8 cellular contexts compared by ENCODE assay signal in the genomic region with DNA sequence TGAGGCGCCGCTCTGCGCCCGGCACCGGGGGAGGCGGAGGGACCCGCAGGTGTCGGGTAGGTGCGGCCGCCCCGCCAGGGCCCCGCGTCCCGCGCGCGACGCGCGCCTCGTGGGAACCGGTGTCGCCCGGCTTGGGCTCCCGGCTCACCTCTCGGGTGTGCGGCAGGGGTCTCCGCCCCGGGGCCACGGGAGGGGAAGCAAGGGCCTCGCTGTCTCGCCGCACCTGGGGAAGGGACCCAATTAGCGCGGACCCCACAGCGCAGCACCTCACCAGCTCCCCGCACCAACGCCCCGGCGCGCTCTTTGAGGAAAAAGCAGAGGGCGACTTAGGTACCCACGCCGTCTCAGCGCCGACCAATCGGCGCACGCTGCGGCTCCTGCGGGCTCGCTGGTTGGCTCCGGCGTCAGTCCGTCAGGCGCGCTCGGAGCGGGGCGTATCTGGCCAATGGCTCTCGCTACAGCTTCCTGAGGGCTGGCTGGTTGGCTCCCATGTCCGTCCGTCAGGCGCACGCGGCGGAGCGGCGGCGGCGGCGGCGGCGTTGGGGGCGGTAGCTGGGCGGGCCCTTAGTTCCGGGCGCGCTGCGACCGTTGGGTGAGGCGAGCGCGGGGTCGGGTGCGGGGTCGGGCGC. TPM values are rescaled to one million over a fixed set of nuclear protein-coding genes. Genes with fewer than 3 reads are reported as not detected.
DNase-seq lines count a peak whose midpoint lies in the region; ATAC-seq and TF ChIP-seq lines count a peak whose summit lies in the region.

A gene with protein sequence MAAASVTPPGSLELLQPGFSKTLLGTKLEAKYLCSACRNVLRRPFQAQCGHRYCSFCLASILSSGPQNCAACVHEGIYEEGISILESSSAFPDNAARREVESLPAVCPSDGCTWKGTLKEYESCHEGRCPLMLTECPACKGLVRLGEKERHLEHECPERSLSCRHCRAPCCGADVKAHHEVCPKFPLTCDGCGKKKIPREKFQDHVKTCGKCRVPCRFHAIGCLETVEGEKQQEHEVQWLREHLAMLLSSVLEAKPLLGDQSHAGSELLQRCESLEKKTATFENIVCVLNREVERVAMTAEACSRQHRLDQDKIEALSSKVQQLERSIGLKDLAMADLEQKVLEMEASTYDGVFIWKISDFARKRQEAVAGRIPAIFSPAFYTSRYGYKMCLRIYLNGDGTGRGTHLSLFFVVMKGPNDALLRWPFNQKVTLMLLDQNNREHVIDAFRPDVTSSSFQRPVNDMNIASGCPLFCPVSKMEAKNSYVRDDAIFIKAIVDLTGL (plus strand): TSS at position 567 of the 629 bp plus-strand sequence. CDS start 12,225 bp downstream, outside the sequence.

- CTCF ChIA-PET in Panc1 (lab: Charles Lee): no interaction called here

- TF ChIP-seq EP300 in esophagus muscularis mucosa (IDR thresholded peaks at IDR 0.05): no peak

- TF ChIP-seq POLR2A in esophagus muscularis mucosa (IDR thresholded peaks at IDR 0.05; ENCODE audit: low read depth): no peak

- ATAC-seq in GM21737 (IDR thresholded peaks at IDR 0.05; ENCODE audit: unreplicated experiment) (peak; percentile 75), Panc1 (peak; percentile 89)
- ATAC-seq in activated T-cell treated with anti-CD3 and anti-CD28 coated beads, Interleukin-2, amount 50 U/mL, for 4 hours: peak; percentile 88 to 91

- no peaks in the 10 kb centered on the region for H3K9me3 Mint-ChIP-seq in activated T-cell treated with anti-CD3 and anti-CD28 coated beads, Interleukin-2, amount 50 U/mL, for 4 hours

- peak within 1 kb of the TSS; percentile 90 for H3K9ac ChIP-seq in KMS-11

- intact Hi-C loops in Panc1 (cut with micrococcal nuclease; ENCODE audit: unreplicated experiment) (no loop called here), esophagus muscularis mucosa (cut with DNase I) (no loop called here)

- H3K79me2 ChIP-seq in KMS-11 (ENCODE audit: insufficient read depth, low read depth): peaks cover 63% of the 10 kb centered on the region

- DNase-seq in DMS79 (lab: John Stamatoyannopoulos, UW) (peak; percentile 89), Panc1 (ENCODE audit: low read depth, low spot score) (peak; percentile 93), esophagus muscularis mucosa (ENCODE audit: extremely low spot score) (peak; percentile 99)
- DNase-seq in activated T-cell treated with anti-CD3 and anti-CD28 coated beads, Interleukin-2, amount 50 U/mL, for 4 hours: peak; percentile 96
- peak; percentile 91 for DNase-seq in stimulated activated CD8-positive, alpha-beta memory T cell treated with anti-CD3 and anti-CD28 coated beads, Interleukin-7, amount 100 ng/mL, for 24 hours (ENCODE audit: low read depth)

- H3K4me1 ChIP-seq in KMS-11 (ENCODE audit: low read depth, poor library complexity, severe bottlenecking): peaks cover 58% of the 10 kb centered on the region
- peaks cover 29% of the 10 kb centered on the region for H3K4me1 ChIP-seq in Panc1 (ENCODE audit: control insufficient read depth, insufficient read depth, low read length)
- peaks cover 30 to 44% (median 41%) of the 10 kb centered on the region in 4 donors for H3K4me1 ChIP-seq in esophagus muscularis mucosa
- peaks cover 17 to 27% of the 10 kb centered on the region in 2 donors for H3K4me1 ChIP-seq in muscle layer of duodenum (ENCODE audit: control insufficient read depth in 1 of 2, insufficient read depth in 2 of 2, low read length in 2 of 2)

- no peaks in the 10 kb centered on the region for H3K9me3 ChIP-seq in Panc1 (ENCODE audit: control insufficient read depth, insufficient read depth, low read depth, low read length)
- no peaks in the 10 kb centered on the region for H3K9me3 ChIP-seq in esophagus muscularis mucosa
- H3K9me3 ChIP-seq in muscle layer of duodenum (ENCODE audit: control insufficient read depth in 1 of 2, low read length in 2 of 2): no peaks in the 10 kb centered on the region

- H3K27ac ChIP-seq in KMS-11: peak within 1 kb of the TSS; percentile 86
- H3K27ac ChIP-seq in Panc1 (ENCODE audit: low read length): peak within 1 kb of the TSS; percentile 86
- peak within 1 kb of the TSS; percentile 73 to 86 (median 84) for H3K27ac ChIP-seq in esophagus muscularis mucosa (replicated peaks in 1 of 4)
- H3K27ac ChIP-seq in muscle layer of duodenum (ENCODE audit: low read length): peak within 1 kb of the TSS; percentile 23

- peak within 1 kb of the TSS; percentile 96 for H3K4me3 Mint-ChIP-seq in activated T-cell treated with anti-CD3 and anti-CD28 coated beads, Interleukin-2, amount 50 U/mL, for 4 hours

- peaks cover 50% of the 10 kb centered on the region for H3K4me1 Mint-ChIP-seq in activated T-cell treated with anti-CD3 and anti-CD28 coated beads, Interleukin-2, amount 50 U/mL, for 4 hours (ENCODE audit: low read depth)

- peak within 1 kb of the TSS; percentile 38 for H2AFZ ChIP-seq in KMS-11 (ENCODE audit: low read depth)

- no TSS peak for BruUV-seq in Panc1 (replicated peaks; lab: Mats Ljungman, UMichigan)

- WGBS in esophagus muscularis mucosa: 2% methylated on average over 10 of the region's 88 CpGs

- H3K36me3 Mint-ChIP-seq in activated T-cell treated with anti-CD3 and anti-CD28 coated beads, Interleukin-2, amount 50 U/mL, for 4 hours (ENCODE audit: insufficient read depth): no peaks in the 10 kb centered on the region

- H4K20me1 ChIP-seq in KMS-11 (ENCODE audit: insufficient read depth): no peaks in the 10 kb centered on the region; the same call in 1 of the 2 replicates

- H3K4me3 ChIP-seq in KMS-11 (IDR thresholded peaks at IDR 0.05; ENCODE audit: insufficient read depth, low read depth, low read length): no peak within 1 kb of the TSS
- H3K4me3 ChIP-seq in Panc1 (ENCODE audit: low read depth in 2 of 2, low read length in 2 of 2): peak within 1 kb of the TSS; percentile 73 to 80
- peak within 1 kb of the TSS; percentile 76 to 97 (median 84) for H3K4me3 ChIP-seq in esophagus muscularis mucosa
- peak within 1 kb of the TSS; percentile 63 to 87 for H3K4me3 ChIP-seq in muscle layer of duodenum (ENCODE audit: low read depth in 1 of 2, low read length in 2 of 2)

- H3K36me3 ChIP-seq in KMS-11 (ENCODE audit: insufficient read depth): no peaks in the 10 kb centered on the region
- H3K36me3 ChIP-seq in Panc1 (ENCODE audit: control insufficient read depth, insufficient read depth, low read length): no peaks in the 10 kb centered on the region; the same call in 1 of the 2 replicates
- peaks cover 0 to 15% (median 9%) of the 10 kb centered on the region in 4 donors for H3K36me3 ChIP-seq in esophagus muscularis mucosa
- H3K36me3 ChIP-seq in muscle layer of duodenum (ENCODE audit: control insufficient read depth in 1 of 2, insufficient read depth in 2 of 2, low read length in 2 of 2): no peaks in the 10 kb centered on the region

- POLR2A ChIA-PET in Panc1 (lab: Charles Lee): interaction anchor here (0.6 kb wide), 1 partner anchor 20 kb away, joined by 4 read pairs; a partner anchor contains a TSS

- H3K4me2 ChIP-seq in KMS-11: peak within 1 kb of the TSS; percentile 94

- no peak for TF ChIP-seq CTCF in KMS-11 (conservative IDR thresholded peaks at IDR 0.05; ENCODE audit: low read depth, low read length)
- no peak for TF ChIP-seq CTCF in Panc1 (IDR thresholded peaks at IDR 0.05)
- TF ChIP-seq CTCF in esophagus muscularis mucosa (IDR thresholded peaks at IDR 0.05): peak in 1 of 3 experiments; percentile 12

- H3K27me3 ChIP-seq in KMS-11 (ENCODE audit: insufficient read depth, low read depth): no peaks in the 10 kb centered on the region
- H3K27me3 ChIP-seq in Panc1 (ENCODE audit: control insufficient read depth, insufficient read depth, low read length): no peaks in the 10 kb centered on the region
- no peaks in the 10 kb centered on the region for H3K27me3 ChIP-seq in esophagus muscularis mucosa
- no peaks in the 10 kb centered on the region for H3K27me3 ChIP-seq in muscle layer of duodenum (ENCODE audit: low read depth, low read length)

- in situ Hi-C loops in Panc1 (cut with HindIII; ENCODE audit: low pct_unique_long_range_greater_than_20kb, low sequenced_read_pairs): no loop called here

- H3K27me3 Mint-ChIP-seq in activated T-cell treated with anti-CD3 and anti-CD28 coated beads, Interleukin-2, amount 50 U/mL, for 4 hours (ENCODE audit: low read depth): no peaks in the 10 kb centered on the region

RNA-seq across cellular contexts. Expression of the gene that starts here (rescaled TPM):
- total RNA-seq in Panc1 (2021; ENCODE audit: unreplicated experiment) (48.7 TPM), esophagus muscularis mucosa (10 to 100 TPM in 2 of 4 donors, 1 to 10 TPM in 2; 6.6 to 15.5 (median 12.4) TPM)
- 43.7 TPM for polyA plus RNA-seq in Panc1 (2012; ENCODE audit: insufficient read length)
- total RNA-seq in activated T-cell treated with anti-CD3 and anti-CD28 coated beads, Interleukin-2, amount 50 U/mL, for 4 hours: 10 to 100 TPM; 64.3 to 73.4 (median 68.8) TPM

Comparison
In these comparisons a context has a peak if more than half of its experiments do, and no peak if none do; other contexts are left out.
1. H3K27ac ChIP-seq: peak in every context shown above with its lines; median percentile 86 in KMS-11; 86 in Panc1; 84 in esophagus muscularis mucosa; 23 in muscle layer of duodenum.